In genomic region chr2:20661028-20661980, GRCh38 we compare ENCODE assay signal across 8 cellular contexts. TPM values are rescaled to one million over a fixed set of nuclear protein-coding genes. Genes with fewer than 3 reads are reported as not detected.
A peak's percentile ranks its signal among the peaks of the same experiment; 100 is the strongest.
DNase-seq lines count a peak whose midpoint lies in the region; ATAC-seq and TF ChIP-seq lines count a peak whose summit lies in the region.

No MANE protein-coding gene starts in this region.

- dilution Hi-C loops in mammary epithelial cell (cut with HindIII; ENCODE audit: low sequenced_read_pairs), result no loop called here

- H3K27me3 ChIP-seq in mammary epithelial cell (ENCODE audit: insufficient read depth, low read length), result peaks cover 28% of the 10 kb centered on the region

- peaks cover 7 to 9% of the 10 kb centered on the region in 2 donors for H3K4me1 Mint-ChIP-seq in immature natural killer cell

- CTCF ChIA-PET in mammary epithelial cell (lab: Charles Lee; ENCODE audit: low non-redundant PET), result interaction anchor here (0.6 to 0.7 kb wide), 7 partner anchors 15 to 631 kb away, joined by 3 to 18 read pairs (median 4); no protein-coding TSS in a partner anchor

- no peaks in the 10 kb centered on the region for H3K36me3 Mint-ChIP-seq in immature natural killer cell

- WGBS in mammary epithelial cell (ENCODE audit: low coverage, missing lambda C conversion rate), result 27% methylated on average over 5 of the region's 9 CpGs

- no TSS peak for BruUV-seq in mammary epithelial cell (replicated peaks; lab: Mats Ljungman, UMichigan)

- peak; percentile 65 for ATAC-seq in HG02642 (IDR thresholded peaks at IDR 0.05; ENCODE audit: poor library complexity, unreplicated experiment)

- in situ Hi-C loops in mammary epithelial cell (cut with MboI; ENCODE audit: low sequenced_read_pairs in 2 of 2), result loop anchor here (10.0 kb wide), 1 partner anchor 303 kb away; no protein-coding TSS in a partner anchor

- no peaks in the 10 kb centered on the region for H3K79me2 ChIP-seq in mammary epithelial cell (ENCODE audit: insufficient read depth, low read length)

- peaks cover 16% of the 10 kb centered on the region for H3K4me1 ChIP-seq in mammary epithelial cell (ENCODE audit: insufficient read depth, low read length)

- H3K27ac ChIP-seq in mammary epithelial cell (ENCODE audit: insufficient read depth, low read depth, low read length), result no peak overlapping the region

- H3K4me3 ChIP-seq in mammary epithelial cell (replicated peaks in 1 of 3; ENCODE audit: insufficient read depth in 1 of 3, low read depth in 2 of 3, low read length in 3 of 3), result no peak overlapping the region

- H3K27ac Mint-ChIP-seq in immature natural killer cell, result no peak overlapping the region

- intact Hi-C loops in mammary epithelial cell (cut with micrococcal nuclease), result loop anchor here (1.0 to 5.0 kb wide), 7 partner anchors 96 to 504 kb away; partner anchors contain the start of gene APOB

- H4K20me1 ChIP-seq in mammary epithelial cell (ENCODE audit: insufficient read depth, low read length), result no peaks in the 10 kb centered on the region

- no peaks in the 10 kb centered on the region for H3K36me3 ChIP-seq in mammary epithelial cell (ENCODE audit: insufficient read depth, low read length)

- H3K9ac ChIP-seq in mammary epithelial cell (ENCODE audit: insufficient read depth, low read length), result no peak overlapping the region

- peaks cover 13 to 24% (median 23%) of the 10 kb centered on the region in 3 donors for H3K27me3 Mint-ChIP-seq in immature natural killer cell (ENCODE audit: low read depth in 3 of 3)

- DNase-seq in NK-92 treated with Interleukin-12 subunit alpha and Interleukin-12 subunit beta, amount 100 ng/mL, for 24 hours (lab: John Stamatoyannopoulos, UW), result peak; percentile 8
- DNase-seq in NK-92 (lab: John Stamatoyannopoulos, UW; ENCODE audit: unreplicated experiment), result no peak
- DNase-seq in NCI-H1694 (lab: John Stamatoyannopoulos, UW), result peak; percentile 94
- peak; percentile 57 for DNase-seq in UCSD-AML1 (lab: John Stamatoyannopoulos, UW; ENCODE audit: unreplicated experiment)
- DNase-seq in mammary epithelial cell, result peak; percentile 80
- peak; percentile 64 to 67 (median 66) for DNase-seq in immature natural killer cell
- DNase-seq in stimulated activated CD4-positive, alpha-beta T cell treated with anti-CD3 and anti-CD28 coated beads, Interleukin-1b, Interleukin-23, amount 100 ng/mL, for 4 hours (ENCODE audit: low read depth in 2 of 2), result peak; percentile 46 to 55

- H3K9me3 ChIP-seq in mammary epithelial cell (replicated peaks; ENCODE audit: insufficient read depth, low read length), result no peaks in the 10 kb centered on the region

- no peak overlapping the region for H3K4me3 Mint-ChIP-seq in immature natural killer cell

- peak overlapping the region; percentile 56 for H2AFZ ChIP-seq in mammary epithelial cell (ENCODE audit: low read depth, low read length)

- H3K9me3 Mint-ChIP-seq in immature natural killer cell, result no peaks in the 10 kb centered on the region

- H3K4me2 ChIP-seq in mammary epithelial cell (ENCODE audit: insufficient read depth, low read depth, low read length), result peak overlapping the region; percentile 20

- TF ChIP-seq CTCF in mammary epithelial cell (conservative IDR thresholded peaks at IDR 0.05 in 1 of 2, IDR thresholded peaks at IDR 0.05 in 1 of 2; ENCODE audit: extremely low read depth in 1 of 2, insufficient read depth in 1 of 2, low read depth in 1 of 2, low read length in 2 of 2), result peak; percentile 98 to 99

RNA-seq across cellular contexts. Expression of gene GDF7, which starts 5.6 kb away (rescaled TPM):
- under 1 TPM in 1 of 2 donors, not detected in 1; under 0.01 TPM for total RNA-seq in mammary epithelial cell
- polyA plus RNA-seq in mammary epithelial cell (not detected), immature natural killer cell (not detected)
- polyA minus RNA-seq in mammary epithelial cell, result not detected

RNA-seq across cellular contexts. Expression of gene HS1BP3, which starts 10.4 kb away (rescaled TPM):
- 10 to 100 TPM; 20.5 to 26.5 TPM for total RNA-seq in mammary epithelial cell
- polyA plus RNA-seq in mammary epithelial cell (13.4 TPM), immature natural killer cell (10 to 100 TPM; 19.2 to 31.1 (median 25.3) TPM)
- 27.1 TPM for polyA minus RNA-seq in mammary epithelial cell
